In genomic region chr9:103731541-103731940, GRCh38 we compare ENCODE assay signal across 27 cellular contexts.
A peak's percentile ranks its signal among the peaks of the same experiment; 100 is the strongest.
DNase-seq lines count a peak whose midpoint lies in the region; ATAC-seq, FAIRE-seq and TF ChIP-seq lines count a peak whose summit lies in the region.
"Had no signal": no experiment of that assay in that cellular context is flagged by ENCODE, and none has a peak within 500 bp of the region (broad histone marks: within the 10 kb centered on the region; RNA-seq: fewer than 3 reads in every experiment).

No MANE protein-coding gene starts in this region.

- DNase-seq in H54 (ENCODE audit: insufficient read length, low spot score) (no peak), RWPE2 (ENCODE audit: low spot score) (no peak), cardiac fibroblast (ENCODE audit: low read depth in 2 of 2) (peak; percentile 7 to 62), non-pigmented ciliary epithelial cell (ENCODE audit: low read depth) (peak; percentile 1)
- no peak for DNase-seq in CD4-positive, alpha-beta memory T cell
- no peak for DNase-seq in activated CD4-positive, alpha-beta T cell treated with anti-CD3 and anti-CD28 coated beads for 1 hour
- DNase-seq in activated CD4-positive, alpha-beta T cell treated with anti-CD3 and anti-CD28 coated beads for 36 hours: no peak
- DNase-seq: activated CD4-positive, alpha-beta memory T cell treated with anti-CD3 and anti-CD28 coated beads, Interleukin-2, amount 10 ng/mL, durations not matched to agents 7 days and 5 days; activated CD4-positive, CD25-positive, alpha-beta regulatory T cell; activated effector memory CD4-positive, alpha-beta T cell treated with Interleukin-2 at 50 U/mL for 16 hours; activated naive CD8-positive, alpha-beta T cell treated with anti-CD3 and anti-CD28 coated beads for 36 hours; activated T-cell treated with anti-CD3 and anti-CD28 coated beads for 4 hours; CD4-positive, alpha-beta T cell; colonic mucosa; DMS 273 treated with DMSO at 0.1 percent for 48 hours; effector memory CD4-positive, alpha-beta T cell; erythroblast; islet precursor cell; NCI-H187 treated with DMSO at 0.1 percent for 48 hours; nephron progenitor cell; pancreas; stimulated activated CD4-positive, alpha-beta T cell treated with anti-CD3 and anti-CD28 coated beads, Interleukin-12 subunit alpha, Interleukin-12 subunit beta, amount 100 ng/mL, for 4 hours; stimulated activated naive CD8-positive, alpha-beta T cell treated with anti-CD3 and anti-CD28 coated beads, Interleukin-15, Interleukin-2, amounts not matched to agents 100 U/mL and 50 U/mL, for 24 hours; SW 1271 had no signal

- no peak overlapping the region for H3K4me3 ChIP-seq in RWPE2 (ENCODE audit: severe bottlenecking)
- no peak overlapping the region for H3K4me3 ChIP-seq in cardiac fibroblast (replicated peaks in 1 of 2; ENCODE audit: low read depth in 2 of 2, low read length in 2 of 2)
- no peak overlapping the region for H3K4me3 ChIP-seq in CD4-positive, alpha-beta memory T cell (ENCODE audit: low read length in 2 of 2)
- H3K4me3 ChIP-seq: colonic mucosa, GM23338, pancreas, right atrium auricular region had no signal

- no peak for TF ChIP-seq CTCF in RWPE2 (IDR thresholded peaks at IDR 0.05; ENCODE audit: poor library complexity, severe bottlenecking)
- TF ChIP-seq CTCF in cardiac fibroblast (IDR thresholded peaks at IDR 0.05; ENCODE audit: low read depth, low read length): no peak

- peak; percentile 98 for FAIRE-seq in H54 (lab: Jason Lieb, UNC)

- POLR2A ChIA-PET in CD4-positive, alpha-beta memory T cell (lab: Charles Lee; ENCODE audit: partially characterized antibody): no interaction called here
- POLR2A ChIA-PET in activated CD4-positive, alpha-beta T cell treated with anti-CD3 and anti-CD28 coated beads for 36 hours (lab: Charles Lee): no interaction called here

- H3K36me3 ChIP-seq in RWPE2 (ENCODE audit: low read depth): no peaks in the 10 kb centered on the region
- no peaks in the 10 kb centered on the region for H3K36me3 ChIP-seq in CD4-positive, alpha-beta memory T cell (ENCODE audit: insufficient read depth, low read length)
- H3K36me3 ChIP-seq: colonic mucosa, pancreas, right atrium auricular region had no signal

- no peaks in the 10 kb centered on the region for H3K27me3 ChIP-seq in RWPE2 (ENCODE audit: insufficient read depth, poor library complexity, severe bottlenecking)
- H3K27me3 ChIP-seq in CD4-positive, alpha-beta memory T cell (ENCODE audit: insufficient read depth, low read length): no peaks in the 10 kb centered on the region
- H3K27me3 ChIP-seq: colonic mucosa, pancreas, right atrium auricular region had no signal

- TF ChIP-seq POLR2A in H54 (IDR thresholded peaks at IDR 0.05; ENCODE audit: low read depth, low read length): no peak

- H3K36me3 Mint-ChIP-seq in CD4-positive, alpha-beta memory T cell: no peaks in the 10 kb centered on the region
- no peaks in the 10 kb centered on the region for H3K36me3 Mint-ChIP-seq in activated CD4-positive, alpha-beta T cell treated with anti-CD3 and anti-CD28 coated beads for 36 hours (ENCODE audit: low read depth)
- H3K36me3 Mint-ChIP-seq: activated naive CD8-positive, alpha-beta T cell treated with anti-CD3 and anti-CD28 coated beads for 36 hours; brain had no signal

- H3K27ac Mint-ChIP-seq in CD4-positive, alpha-beta memory T cell: no peak overlapping the region
- H3K27ac Mint-ChIP-seq in activated CD4-positive, alpha-beta T cell treated with anti-CD3 and anti-CD28 coated beads for 36 hours: no peak overlapping the region
- H3K27ac Mint-ChIP-seq: activated CD4-positive, alpha-beta memory T cell treated with anti-CD3 and anti-CD28 coated beads, Interleukin-2, amount 10 ng/mL, durations not matched to agents 7 days and 5 days; activated naive CD8-positive, alpha-beta T cell treated with anti-CD3 and anti-CD28 coated beads for 36 hours; brain; CD4-positive, alpha-beta T cell; GM23338; nephron progenitor cell had no signal

- 0 out of 3 replicates have a peak, but pooled peaks have one; percentile 41 for ATAC-seq in RWPE2 (ENCODE audit: low read depth)
- no peak for ATAC-seq in activated CD4-positive, alpha-beta T cell treated with anti-CD3 and anti-CD28 coated beads for 36 hours
- ATAC-seq: GM23338; pancreas; stimulated activated naive CD8-positive, alpha-beta T cell treated with anti-CD3 and anti-CD28 coated beads, Interleukin-15, Interleukin-2, amounts not matched to agents 100 U/mL and 50 U/mL, for 24 hours had no signal

- H3K9me3 ChIP-seq in RWPE2 (ENCODE audit: severe bottlenecking): no peaks in the 10 kb centered on the region
- H3K9me3 ChIP-seq in CD4-positive, alpha-beta memory T cell (ENCODE audit: control insufficient read depth in 1 of 2, low read length in 2 of 2): no peaks in the 10 kb centered on the region
- H3K9me3 ChIP-seq: colonic mucosa, pancreas, right atrium auricular region had no signal

- CTCF ChIA-PET in CD4-positive, alpha-beta memory T cell (lab: Charles Lee; ENCODE audit: partially characterized antibody): no interaction called here
- CTCF ChIA-PET in activated CD4-positive, alpha-beta T cell treated with anti-CD3 and anti-CD28 coated beads for 36 hours (lab: Charles Lee): no interaction called here

- no peak overlapping the region for H3K4me3 Mint-ChIP-seq in CD4-positive, alpha-beta memory T cell
- no peak overlapping the region for H3K4me3 Mint-ChIP-seq in activated CD4-positive, alpha-beta T cell treated with anti-CD3 and anti-CD28 coated beads for 36 hours
- H3K4me3 Mint-ChIP-seq: activated CD4-positive, alpha-beta memory T cell treated with anti-CD3 and anti-CD28 coated beads, Interleukin-2, amount 10 ng/mL, durations not matched to agents 7 days and 5 days; activated naive CD8-positive, alpha-beta T cell treated with anti-CD3 and anti-CD28 coated beads for 36 hours; brain; CD4-positive, alpha-beta T cell; GM23338; nephron progenitor cell had no signal

- H3K4me1 Mint-ChIP-seq in CD4-positive, alpha-beta memory T cell: no peaks in the 10 kb centered on the region
- no peaks in the 10 kb centered on the region for H3K4me1 Mint-ChIP-seq in activated CD4-positive, alpha-beta T cell treated with anti-CD3 and anti-CD28 coated beads for 36 hours
- H3K4me1 Mint-ChIP-seq: activated CD4-positive, alpha-beta memory T cell treated with anti-CD3 and anti-CD28 coated beads, Interleukin-2, amount 10 ng/mL, durations not matched to agents 7 days and 5 days; activated naive CD8-positive, alpha-beta T cell treated with anti-CD3 and anti-CD28 coated beads for 36 hours; brain; GM23338 had no signal

- no peak overlapping the region for H3K27ac ChIP-seq in RWPE2 (ENCODE audit: poor library complexity, severe bottlenecking)
- no peak overlapping the region for H3K27ac ChIP-seq in CD4-positive, alpha-beta memory T cell (ENCODE audit: low read depth, low read length)
- H3K27ac ChIP-seq: colonic mucosa, pancreas, right atrium auricular region had no signal

- intact Hi-C loops in CD4-positive, alpha-beta memory T cell (cut with micrococcal nuclease): no loop called here
- intact Hi-C loops in activated CD4-positive, alpha-beta T cell treated with anti-CD3 and anti-CD28 coated beads for 36 hours (cut with DNase I, micrococcal nuclease): no loop called here

- H3K4me1 ChIP-seq in RWPE2 (ENCODE audit: insufficient read depth, poor library complexity, severe bottlenecking): no peaks in the 10 kb centered on the region
- H3K4me1 ChIP-seq in CD4-positive, alpha-beta memory T cell (ENCODE audit: insufficient read depth, low read length): no peaks in the 10 kb centered on the region
- H3K4me1 ChIP-seq: colonic mucosa, pancreas, right atrium auricular region had no signal

- no peaks in the 10 kb centered on the region for H3K27me3 Mint-ChIP-seq in CD4-positive, alpha-beta memory T cell
- H3K27me3 Mint-ChIP-seq in activated CD4-positive, alpha-beta T cell treated with anti-CD3 and anti-CD28 coated beads for 36 hours: no peaks in the 10 kb centered on the region
- H3K27me3 Mint-ChIP-seq: activated CD4-positive, alpha-beta memory T cell treated with anti-CD3 and anti-CD28 coated beads, Interleukin-2, amount 10 ng/mL, durations not matched to agents 7 days and 5 days; activated naive CD8-positive, alpha-beta T cell treated with anti-CD3 and anti-CD28 coated beads for 36 hours; brain; CD4-positive, alpha-beta T cell had no signal

- H3K9me3 Mint-ChIP-seq in CD4-positive, alpha-beta memory T cell: peaks cover 0 to 2% (median 0%) of the 10 kb centered on the region in 8 donors
- no peaks in the 10 kb centered on the region for H3K9me3 Mint-ChIP-seq in activated CD4-positive, alpha-beta T cell treated with anti-CD3 and anti-CD28 coated beads for 36 hours (ENCODE audit: low read depth)
- H3K9me3 Mint-ChIP-seq: activated CD4-positive, alpha-beta memory T cell treated with anti-CD3 and anti-CD28 coated beads, Interleukin-2, amount 10 ng/mL, durations not matched to agents 7 days and 5 days; CD4-positive, alpha-beta T cell; nephron progenitor cell had no signal

Comparison
In these comparisons a context has a peak if more than half of its experiments do, and no peak if none do; other contexts are left out.
1. DNase-seq: peak in cardiac fibroblast (2 of 2) and non-pigmented ciliary epithelial cell (single experiment); none in H54 (single experiment), RWPE2 (single experiment), CD4-positive, alpha-beta memory T cell (0 of 5), activated CD4-positive, alpha-beta T cell treated with anti-CD3 and anti-CD28 coated beads for 1 hour (single experiment) and activated CD4-positive, alpha-beta T cell treated with anti-CD3 and anti-CD28 coated beads for 36 hours (single experiment).